ENCODE assay signal across 2 cellular contexts in genomic region chr5:77295863-77296378, GRCh38.
TF ChIP-seq lines count a peak whose summit lies in the region.

No MANE protein-coding gene starts in this region.

TF ChIP-seq in HepG2, 621 proteins besides CTCF, POLR2A, EP300 and RAD21 (continued from another document):
- TF ChIP-seq AFF4 (CRISPR knock-in tag; IDR thresholded peaks at IDR 0.05) (no peak), RAD51 (IDR thresholded peaks at IDR 0.05; ENCODE audit: borderline replicate concordance) (peak; percentile 87)
TF ChIP-seq in HepG2: peak in this region for 2.

TF ChIP-seq in K562, 482 proteins besides CTCF, POLR2A, EP300 and RAD21 (continued from another document):
- TF ChIP-seq ZNF512 (tag; IDR thresholded peaks at IDR 0.05) = peak; percentile 69
- no peak for TF ChIP-seq PREB (CRISPR knock-in tag; IDR thresholded peaks at IDR 0.05)
- no peak for TF ChIP-seq ZNF398 (CRISPR knock-in tag; IDR thresholded peaks at IDR 0.05)
- no peak for TF ChIP-seq CCAR2 (IDR thresholded peaks at IDR 0.05; ENCODE audit: low read depth, low read length)
- no peak for TF ChIP-seq ZNF277 (CRISPR knock-in tag; IDR thresholded peaks at IDR 0.05; ENCODE audit: borderline replicate concordance)
- no peak for TF ChIP-seq HNRNPLL (IDR thresholded peaks at IDR 0.05; ENCODE audit: low read depth, low read length, poor library complexity, severe bottlenecking)
- TF ChIP-seq TOE1 (IDR thresholded peaks at IDR 0.05; ENCODE audit: borderline replicate concordance) = peak; percentile 89
- TF ChIP-seq TOE1 (CRISPR knock-in tag; IDR thresholded peaks at IDR 0.05; ENCODE audit: borderline replicate concordance, low read depth) = no peak
- no peak for TF ChIP-seq PPARD (CRISPR knock-in tag; IDR thresholded peaks at IDR 0.05)
- TF ChIP-seq HIVEP1 (CRISPR knock-in tag; IDR thresholded peaks at IDR 0.05) = no peak
- TF ChIP-seq ZNF224 (CRISPR knock-in tag; IDR thresholded peaks at IDR 0.05) = no peak
- TF ChIP-seq LEF1 (IDR thresholded peaks at IDR 0.05) = no peak
- TF ChIP-seq JUND (IDR thresholded peaks at IDR 0.05; ENCODE audit: borderline replicate concordance, low read depth, low read length) = no peak
- no peak for TF ChIP-seq JUND (tag; IDR thresholded peaks at IDR 0.05; ENCODE audit: borderline replicate concordance, low read depth, low read length)
- no peak for TF ChIP-seq HNRNPL (IDR thresholded peaks at IDR 0.05; ENCODE audit: low read depth, low read length)
- no peak for TF ChIP-seq ZNF316 (IDR thresholded peaks at IDR 0.05)
- TF ChIP-seq NFYB (IDR thresholded peaks at IDR 0.05; ENCODE audit: extremely low read depth, insufficient read length) = peak; percentile 47
- TF ChIP-seq CAMTA2 (CRISPR knock-in tag; conservative IDR thresholded peaks at IDR 0.05) = no peak
- TF ChIP-seq MCM3 (IDR thresholded peaks at IDR 0.05) = no peak
- TF ChIP-seq IRF9 (tag; IDR thresholded peaks at IDR 0.05) = no peak
- peak; percentile 92 for TF ChIP-seq RAD51 (IDR thresholded peaks at IDR 0.05; ENCODE audit: borderline replicate concordance, low read depth)
- peak; percentile 71 for TF ChIP-seq CBFA2T2 (conservative IDR thresholded peaks at IDR 0.05)
- TF ChIP-seq ZNF24 (IDR thresholded peaks at IDR 0.05) = no peak
- no peak for TF ChIP-seq EHMT2 (IDR thresholded peaks at IDR 0.05)
- TF ChIP-seq USF2 (CRISPR knock-in tag; IDR thresholded peaks at IDR 0.05) = peak; percentile 19; the same call in 1 of the 2 replicates
